In genomic region chr3:127488740-127489139, GRCh38 we compare ENCODE assay signal across 24 cellular contexts.
"Had no signal": no experiment of that assay in that cellular context is flagged by ENCODE, and none has a peak within 500 bp of the region (broad histone marks: within the 10 kb centered on the region; RNA-seq: fewer than 3 reads in every experiment).

No MANE protein-coding gene starts in this region.

- DNase-seq: activated CD4-positive, alpha-beta T cell treated with anti-CD3 and anti-CD28 coated beads for 1 hour; activated CD4-positive, alpha-beta T cell treated with anti-CD3 and anti-CD28 coated beads, Interleukin-2, amount 50 U/mL, for 1 hour; activated effector memory CD4-positive, alpha-beta T cell treated with Interleukin-2 at 50 U/mL for 16 hours; activated naive CD4-positive, alpha-beta T cell treated with Interleukin-2 at 50 U/mL for 16 hours; activated naive CD8-positive, alpha-beta T cell treated with anti-CD3 and anti-CD28 coated beads, Interleukin-2, amount 10 ng/mL, durations not matched to agents 7 days and 5 days; central memory CD4-positive, alpha-beta T cell; esophagus squamous epithelium; foreskin melanocyte; heart right ventricle; lower lobe of right lung; mesendoderm; mucosa of descending colon; retina; spleen; stimulated activated naive CD4-positive, alpha-beta T cell; T-helper 2 cell had no signal

- FAIRE-seq: astrocyte, urothelium cell line had no signal

- H3K36me3 Mint-ChIP-seq: activated naive CD8-positive, alpha-beta T cell treated with anti-CD3 and anti-CD28 coated beads, Interleukin-2, amount 10 ng/mL, durations not matched to agents 7 days and 5 days; natural killer cell treated with Interleukin-12 subunit alpha and Interleukin-12 subunit beta and Interleukin-15 and Interleukin-18, amount 100 ng/mL, for 72 hours had no signal

- H3K27me3 ChIP-seq: ovary, tibial nerve had no signal

- H3K27ac Mint-ChIP-seq: activated naive CD8-positive, alpha-beta T cell treated with anti-CD3 and anti-CD28 coated beads, Interleukin-2, amount 10 ng/mL, durations not matched to agents 7 days and 5 days; dendritic cell treated with granulocyte-macrophage colony-stimulating factor and Interleukin-4, amounts not matched to agents 40 ng/mL and 50 ng/mL, for 4 days; natural killer cell treated with Interleukin-12 subunit alpha and Interleukin-12 subunit beta and Interleukin-15 and Interleukin-18, amount 100 ng/mL, for 72 hours; WTC11 had no signal

- H3K4me3 ChIP-seq: esophagus squamous epithelium, heart right ventricle, lower lobe of right lung, mucosa of descending colon, ovary, prostate gland, spleen, tibial nerve had no signal

- ATAC-seq: heart right ventricle; lower lobe of right lung; mucosa of descending colon; natural killer cell treated with Interleukin-12 subunit alpha and Interleukin-12 subunit beta and Interleukin-15 and Interleukin-18, amount 100 ng/mL, for 72 hours; WTC11 had no signal

- H3K27ac ChIP-seq: esophagus squamous epithelium, heart right ventricle, lower lobe of right lung, ovary, prostate gland, spleen, tibial nerve had no signal

- H3K9me3 Mint-ChIP-seq: activated naive CD8-positive, alpha-beta T cell treated with anti-CD3 and anti-CD28 coated beads, Interleukin-2, amount 10 ng/mL, durations not matched to agents 7 days and 5 days; dendritic cell treated with granulocyte-macrophage colony-stimulating factor and Interleukin-4, amounts not matched to agents 40 ng/mL and 50 ng/mL, for 4 days; natural killer cell treated with Interleukin-12 subunit alpha and Interleukin-12 subunit beta and Interleukin-15 and Interleukin-18, amount 100 ng/mL, for 72 hours had no signal

- H3K36me3 ChIP-seq: esophagus squamous epithelium, heart right ventricle, lower lobe of right lung, ovary, prostate gland, spleen, tibial nerve had no signal

- H3K9me3 ChIP-seq: esophagus squamous epithelium, heart right ventricle, lower lobe of right lung, mucosa of descending colon, ovary, prostate gland, spleen, tibial nerve had no signal

- H3K4me3 Mint-ChIP-seq: activated naive CD8-positive, alpha-beta T cell treated with anti-CD3 and anti-CD28 coated beads, Interleukin-2, amount 10 ng/mL, durations not matched to agents 7 days and 5 days; dendritic cell treated with granulocyte-macrophage colony-stimulating factor and Interleukin-4, amounts not matched to agents 40 ng/mL and 50 ng/mL, for 4 days; natural killer cell treated with Interleukin-12 subunit alpha and Interleukin-12 subunit beta and Interleukin-15 and Interleukin-18, amount 100 ng/mL, for 72 hours; WTC11 had no signal

- H3K4me1 ChIP-seq: esophagus squamous epithelium, lower lobe of right lung, prostate gland, spleen, tibial nerve had no signal
